In the genomic region with DNA sequence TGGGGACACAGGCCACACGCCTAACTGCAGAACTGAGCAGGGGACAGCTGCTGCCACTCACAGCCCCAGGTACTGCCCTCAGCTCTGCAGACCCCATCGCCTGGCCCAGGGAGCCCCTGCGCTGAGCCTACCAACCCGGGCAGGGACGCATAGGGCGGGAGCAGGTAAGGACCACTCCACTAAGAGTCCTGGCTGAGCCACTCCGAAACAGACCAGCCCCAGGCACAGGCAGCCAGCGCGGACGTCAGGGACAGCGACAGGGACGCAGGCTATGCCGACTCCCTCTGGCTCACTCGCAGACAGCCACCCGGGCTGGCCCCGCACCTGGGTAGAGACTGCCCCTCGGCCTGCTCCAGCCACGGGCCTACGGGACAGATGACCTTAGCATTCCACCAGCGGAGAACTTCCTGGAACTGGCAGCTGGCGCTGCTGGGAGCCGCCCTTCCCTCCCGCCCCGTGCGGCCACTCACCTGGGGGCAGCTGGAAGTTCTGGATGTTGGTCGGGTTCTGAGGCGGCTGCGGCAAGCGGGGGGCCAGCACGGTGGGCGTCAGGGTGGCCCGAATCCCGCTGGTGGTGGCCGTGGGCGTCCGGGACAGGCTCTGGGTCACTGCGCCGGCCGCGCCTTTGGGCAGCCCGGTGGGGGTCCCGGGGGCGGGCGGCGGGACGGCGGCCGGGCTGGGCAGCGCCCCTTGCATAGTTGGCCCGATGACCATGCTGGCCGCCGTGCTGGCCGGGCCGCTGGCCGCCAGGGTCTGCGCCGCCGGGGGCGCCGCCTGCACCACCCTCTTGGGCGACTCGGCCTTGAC, we compare ENCODE assay signal across 1 cellular context.
A peak's percentile ranks its signal among the peaks of the same experiment; 100 is the strongest.
TF ChIP-seq lines count a peak whose summit lies in the region.

No MANE protein-coding gene starts in this region.

TF ChIP-seq in HEK293, 187 proteins besides CTCF, POLR2A, EP300 and RAD21 (continued from another document):
- TF ChIP-seq, protein P1, sequence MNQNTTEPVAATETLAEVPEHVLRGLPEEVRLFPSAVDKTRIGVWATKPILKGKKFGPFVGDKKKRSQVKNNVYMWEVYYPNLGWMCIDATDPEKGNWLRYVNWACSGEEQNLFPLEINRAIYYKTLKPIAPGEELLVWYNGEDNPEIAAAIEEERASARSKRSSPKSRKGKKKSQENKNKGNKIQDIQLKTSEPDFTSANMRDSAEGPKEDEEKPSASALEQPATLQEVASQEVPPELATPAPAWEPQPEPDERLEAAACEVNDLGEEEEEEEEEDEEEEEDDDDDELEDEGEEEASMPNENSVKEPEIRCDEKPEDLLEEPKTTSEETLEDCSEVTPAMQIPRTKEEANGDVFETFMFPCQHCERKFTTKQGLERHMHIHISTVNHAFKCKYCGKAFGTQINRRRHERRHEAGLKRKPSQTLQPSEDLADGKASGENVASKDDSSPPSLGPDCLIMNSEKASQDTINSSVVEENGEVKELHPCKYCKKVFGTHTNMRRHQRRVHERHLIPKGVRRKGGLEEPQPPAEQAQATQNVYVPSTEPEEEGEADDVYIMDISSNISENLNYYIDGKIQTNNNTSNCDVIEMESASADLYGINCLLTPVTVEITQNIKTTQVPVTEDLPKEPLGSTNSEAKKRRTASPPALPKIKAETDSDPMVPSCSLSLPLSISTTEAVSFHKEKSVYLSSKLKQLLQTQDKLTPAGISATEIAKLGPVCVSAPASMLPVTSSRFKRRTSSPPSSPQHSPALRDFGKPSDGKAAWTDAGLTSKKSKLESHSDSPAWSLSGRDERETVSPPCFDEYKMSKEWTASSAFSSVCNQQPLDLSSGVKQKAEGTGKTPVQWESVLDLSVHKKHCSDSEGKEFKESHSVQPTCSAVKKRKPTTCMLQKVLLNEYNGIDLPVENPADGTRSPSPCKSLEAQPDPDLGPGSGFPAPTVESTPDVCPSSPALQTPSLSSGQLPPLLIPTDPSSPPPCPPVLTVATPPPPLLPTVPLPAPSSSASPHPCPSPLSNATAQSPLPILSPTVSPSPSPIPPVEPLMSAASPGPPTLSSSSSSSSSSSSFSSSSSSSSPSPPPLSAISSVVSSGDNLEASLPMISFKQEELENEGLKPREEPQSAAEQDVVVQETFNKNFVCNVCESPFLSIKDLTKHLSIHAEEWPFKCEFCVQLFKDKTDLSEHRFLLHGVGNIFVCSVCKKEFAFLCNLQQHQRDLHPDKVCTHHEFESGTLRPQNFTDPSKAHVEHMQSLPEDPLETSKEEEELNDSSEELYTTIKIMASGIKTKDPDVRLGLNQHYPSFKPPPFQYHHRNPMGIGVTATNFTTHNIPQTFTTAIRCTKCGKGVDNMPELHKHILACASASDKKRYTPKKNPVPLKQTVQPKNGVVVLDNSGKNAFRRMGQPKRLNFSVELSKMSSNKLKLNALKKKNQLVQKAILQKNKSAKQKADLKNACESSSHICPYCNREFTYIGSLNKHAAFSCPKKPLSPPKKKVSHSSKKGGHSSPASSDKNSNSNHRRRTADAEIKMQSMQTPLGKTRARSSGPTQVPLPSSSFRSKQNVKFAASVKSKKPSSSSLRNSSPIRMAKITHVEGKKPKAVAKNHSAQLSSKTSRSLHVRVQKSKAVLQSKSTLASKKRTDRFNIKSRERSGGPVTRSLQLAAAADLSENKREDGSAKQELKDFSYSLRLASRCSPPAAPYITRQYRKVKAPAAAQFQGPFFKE (tag by site-specific recombination; IDR thresholded peaks at IDR 0.05; ENCODE audit: borderline replicate concordance) = no peak
- TF ChIP-seq ZNF510 (tag by site-specific recombination; IDR thresholded peaks at IDR 0.05; ENCODE audit: insufficient replicate concordance) (no peak), ZNF169 (tag by site-specific recombination; IDR thresholded peaks at IDR 0.05) (no peak), ZNF416 (tag by site-specific recombination; IDR thresholded peaks at IDR 0.05) (no peak), ZNF768 (tag by site-specific recombination; IDR thresholded peaks at IDR 0.05) (no peak), GLIS2 (tag by site-specific recombination; IDR thresholded peaks at IDR 0.05) (peak; percentile 48; the same call in 1 of the 2 replicates), ZNF114 (tag by site-specific recombination; IDR thresholded peaks at IDR 0.05) (no peak), ZBTB17 (tag by site-specific recombination; IDR thresholded peaks at IDR 0.05) (no peak), SP2 (tag by site-specific recombination; IDR thresholded peaks at IDR 0.05) (no peak), ZNF747 (tag by site-specific recombination; IDR thresholded peaks at IDR 0.05) (no peak), ZBTB8A (tag by site-specific recombination; IDR thresholded peaks at IDR 0.05) (0 out of 2 replicates have a peak, but pooled peaks have one; percentile 18), YY2 (tag by site-specific recombination; IDR thresholded peaks at IDR 0.05) (no peak), ZNF654 (tag by site-specific recombination; IDR thresholded peaks at IDR 0.05; ENCODE audit: low read depth) (no peak), ZBTB20 (tag by site-specific recombination; IDR thresholded peaks at IDR 0.05) (no peak)
- TF ChIP-seq, protein P2, sequence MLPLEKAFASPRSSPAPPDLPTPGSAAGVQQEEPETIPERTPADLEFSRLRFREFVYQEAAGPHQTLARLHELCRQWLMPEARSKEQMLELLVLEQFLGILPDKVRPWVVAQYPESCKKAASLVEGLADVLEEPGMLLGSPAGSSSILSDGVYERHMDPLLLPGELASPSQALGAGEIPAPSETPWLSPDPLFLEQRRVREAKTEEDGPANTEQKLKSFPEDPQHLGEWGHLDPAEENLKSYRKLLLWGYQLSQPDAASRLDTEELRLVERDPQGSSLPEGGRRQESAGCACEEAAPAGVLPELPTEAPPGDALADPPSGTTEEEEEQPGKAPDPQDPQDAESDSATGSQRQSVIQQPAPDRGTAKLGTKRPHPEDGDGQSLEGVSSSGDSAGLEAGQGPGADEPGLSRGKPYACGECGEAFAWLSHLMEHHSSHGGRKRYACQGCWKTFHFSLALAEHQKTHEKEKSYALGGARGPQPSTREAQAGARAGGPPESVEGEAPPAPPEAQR (tag by site-specific recombination; IDR thresholded peaks at IDR 0.05) = no peak
- TF ChIP-seq, protein P3, sequence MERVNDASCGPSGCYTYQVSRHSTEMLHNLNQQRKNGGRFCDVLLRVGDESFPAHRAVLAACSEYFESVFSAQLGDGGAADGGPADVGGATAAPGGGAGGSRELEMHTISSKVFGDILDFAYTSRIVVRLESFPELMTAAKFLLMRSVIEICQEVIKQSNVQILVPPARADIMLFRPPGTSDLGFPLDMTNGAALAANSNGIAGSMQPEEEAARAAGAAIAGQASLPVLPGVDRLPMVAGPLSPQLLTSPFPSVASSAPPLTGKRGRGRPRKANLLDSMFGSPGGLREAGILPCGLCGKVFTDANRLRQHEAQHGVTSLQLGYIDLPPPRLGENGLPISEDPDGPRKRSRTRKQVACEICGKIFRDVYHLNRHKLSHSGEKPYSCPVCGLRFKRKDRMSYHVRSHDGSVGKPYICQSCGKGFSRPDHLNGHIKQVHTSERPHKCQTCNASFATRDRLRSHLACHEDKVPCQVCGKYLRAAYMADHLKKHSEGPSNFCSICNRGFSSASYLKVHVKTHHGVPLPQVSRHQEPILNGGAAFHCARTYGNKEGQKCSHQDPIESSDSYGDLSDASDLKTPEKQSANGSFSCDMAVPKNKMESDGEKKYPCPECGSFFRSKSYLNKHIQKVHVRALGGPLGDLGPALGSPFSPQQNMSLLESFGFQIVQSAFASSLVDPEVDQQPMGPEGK (tag by site-specific recombination; IDR thresholded peaks at IDR 0.05) = no peak
- TF ChIP-seq, protein P4, sequence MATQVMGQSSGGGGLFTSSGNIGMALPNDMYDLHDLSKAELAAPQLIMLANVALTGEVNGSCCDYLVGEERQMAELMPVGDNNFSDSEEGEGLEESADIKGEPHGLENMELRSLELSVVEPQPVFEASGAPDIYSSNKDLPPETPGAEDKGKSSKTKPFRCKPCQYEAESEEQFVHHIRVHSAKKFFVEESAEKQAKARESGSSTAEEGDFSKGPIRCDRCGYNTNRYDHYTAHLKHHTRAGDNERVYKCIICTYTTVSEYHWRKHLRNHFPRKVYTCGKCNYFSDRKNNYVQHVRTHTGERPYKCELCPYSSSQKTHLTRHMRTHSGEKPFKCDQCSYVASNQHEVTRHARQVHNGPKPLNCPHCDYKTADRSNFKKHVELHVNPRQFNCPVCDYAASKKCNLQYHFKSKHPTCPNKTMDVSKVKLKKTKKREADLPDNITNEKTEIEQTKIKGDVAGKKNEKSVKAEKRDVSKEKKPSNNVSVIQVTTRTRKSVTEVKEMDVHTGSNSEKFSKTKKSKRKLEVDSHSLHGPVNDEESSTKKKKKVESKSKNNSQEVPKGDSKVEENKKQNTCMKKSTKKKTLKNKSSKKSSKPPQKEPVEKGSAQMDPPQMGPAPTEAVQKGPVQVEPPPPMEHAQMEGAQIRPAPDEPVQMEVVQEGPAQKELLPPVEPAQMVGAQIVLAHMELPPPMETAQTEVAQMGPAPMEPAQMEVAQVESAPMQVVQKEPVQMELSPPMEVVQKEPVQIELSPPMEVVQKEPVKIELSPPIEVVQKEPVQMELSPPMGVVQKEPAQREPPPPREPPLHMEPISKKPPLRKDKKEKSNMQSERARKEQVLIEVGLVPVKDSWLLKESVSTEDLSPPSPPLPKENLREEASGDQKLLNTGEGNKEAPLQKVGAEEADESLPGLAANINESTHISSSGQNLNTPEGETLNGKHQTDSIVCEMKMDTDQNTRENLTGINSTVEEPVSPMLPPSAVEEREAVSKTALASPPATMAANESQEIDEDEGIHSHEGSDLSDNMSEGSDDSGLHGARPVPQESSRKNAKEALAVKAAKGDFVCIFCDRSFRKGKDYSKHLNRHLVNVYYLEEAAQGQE (tag by site-specific recombination; IDR thresholded peaks at IDR 0.05) = 0 out of 2 replicates have a peak, but pooled peaks have one; percentile 59
- TF ChIP-seq, protein P5, sequence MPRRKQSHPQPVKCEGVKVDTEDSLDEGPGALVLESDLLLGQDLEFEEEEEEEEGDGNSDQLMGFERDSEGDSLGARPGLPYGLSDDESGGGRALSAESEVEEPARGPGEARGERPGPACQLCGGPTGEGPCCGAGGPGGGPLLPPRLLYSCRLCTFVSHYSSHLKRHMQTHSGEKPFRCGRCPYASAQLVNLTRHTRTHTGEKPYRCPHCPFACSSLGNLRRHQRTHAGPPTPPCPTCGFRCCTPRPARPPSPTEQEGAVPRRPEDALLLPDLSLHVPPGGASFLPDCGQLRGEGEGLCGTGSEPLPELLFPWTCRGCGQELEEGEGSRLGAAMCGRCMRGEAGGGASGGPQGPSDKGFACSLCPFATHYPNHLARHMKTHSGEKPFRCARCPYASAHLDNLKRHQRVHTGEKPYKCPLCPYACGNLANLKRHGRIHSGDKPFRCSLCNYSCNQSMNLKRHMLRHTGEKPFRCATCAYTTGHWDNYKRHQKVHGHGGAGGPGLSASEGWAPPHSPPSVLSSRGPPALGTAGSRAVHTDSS (tag by site-specific recombination; IDR thresholded peaks at IDR 0.05) = no peak
- TF ChIP-seq, protein P6, sequence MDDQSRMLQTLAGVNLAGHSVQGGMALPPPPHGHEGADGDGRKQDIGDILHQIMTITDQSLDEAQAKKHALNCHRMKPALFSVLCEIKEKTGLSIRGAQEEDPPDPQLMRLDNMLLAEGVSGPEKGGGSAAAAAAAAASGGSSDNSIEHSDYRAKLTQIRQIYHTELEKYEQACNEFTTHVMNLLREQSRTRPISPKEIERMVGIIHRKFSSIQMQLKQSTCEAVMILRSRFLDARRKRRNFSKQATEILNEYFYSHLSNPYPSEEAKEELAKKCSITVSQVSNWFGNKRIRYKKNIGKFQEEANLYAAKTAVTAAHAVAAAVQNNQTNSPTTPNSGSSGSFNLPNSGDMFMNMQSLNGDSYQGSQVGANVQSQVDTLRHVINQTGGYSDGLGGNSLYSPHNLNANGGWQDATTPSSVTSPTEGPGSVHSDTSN (CRISPR knock-in tag; IDR thresholded peaks at IDR 0.05) = no peak
- TF ChIP-seq, protein P7, sequence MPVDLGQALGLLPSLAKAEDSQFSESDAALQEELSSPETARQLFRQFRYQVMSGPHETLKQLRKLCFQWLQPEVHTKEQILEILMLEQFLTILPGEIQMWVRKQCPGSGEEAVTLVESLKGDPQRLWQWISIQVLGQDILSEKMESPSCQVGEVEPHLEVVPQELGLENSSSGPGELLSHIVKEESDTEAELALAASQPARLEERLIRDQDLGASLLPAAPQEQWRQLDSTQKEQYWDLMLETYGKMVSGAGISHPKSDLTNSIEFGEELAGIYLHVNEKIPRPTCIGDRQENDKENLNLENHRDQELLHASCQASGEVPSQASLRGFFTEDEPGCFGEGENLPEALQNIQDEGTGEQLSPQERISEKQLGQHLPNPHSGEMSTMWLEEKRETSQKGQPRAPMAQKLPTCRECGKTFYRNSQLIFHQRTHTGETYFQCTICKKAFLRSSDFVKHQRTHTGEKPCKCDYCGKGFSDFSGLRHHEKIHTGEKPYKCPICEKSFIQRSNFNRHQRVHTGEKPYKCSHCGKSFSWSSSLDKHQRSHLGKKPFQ (tag by site-specific recombination; IDR thresholded peaks at IDR 0.05) = no peak
- TF ChIP-seq, protein P8, sequence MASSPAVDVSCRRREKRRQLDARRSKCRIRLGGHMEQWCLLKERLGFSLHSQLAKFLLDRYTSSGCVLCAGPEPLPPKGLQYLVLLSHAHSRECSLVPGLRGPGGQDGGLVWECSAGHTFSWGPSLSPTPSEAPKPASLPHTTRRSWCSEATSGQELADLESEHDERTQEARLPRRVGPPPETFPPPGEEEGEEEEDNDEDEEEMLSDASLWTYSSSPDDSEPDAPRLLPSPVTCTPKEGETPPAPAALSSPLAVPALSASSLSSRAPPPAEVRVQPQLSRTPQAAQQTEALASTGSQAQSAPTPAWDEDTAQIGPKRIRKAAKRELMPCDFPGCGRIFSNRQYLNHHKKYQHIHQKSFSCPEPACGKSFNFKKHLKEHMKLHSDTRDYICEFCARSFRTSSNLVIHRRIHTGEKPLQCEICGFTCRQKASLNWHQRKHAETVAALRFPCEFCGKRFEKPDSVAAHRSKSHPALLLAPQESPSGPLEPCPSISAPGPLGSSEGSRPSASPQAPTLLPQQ (tag by site-specific recombination; IDR thresholded peaks at IDR 0.05) = no peak
